Comparison of ENCODE assay signal across 1 cellular context in genomic region chr21:31873696-31874599, GRCh38.
TF ChIP-seq lines count a peak whose summit lies in the region.

No MANE protein-coding gene starts in this region.

TF ChIP-seq in GM23338, 12 proteins besides CTCF, POLR2A, EP300 and RAD21 (continued from another document):
- no peak for TF ChIP-seq ETS1 (IDR thresholded peaks at IDR 0.05)
- TF ChIP-seq EZH2 (IDR thresholded peaks at IDR 0.05; ENCODE audit: low read depth, unreplicated experiment): no peak
- TF ChIP-seq REST (IDR thresholded peaks at IDR 0.05; ENCODE audit: unreplicated experiment): no peak
- TF ChIP-seq ZNF114 (CRISPR knock-in tag; IDR thresholded peaks at IDR 0.05): no peak
